Comparison of ENCODE assay signal across 17 cellular contexts in the genomic region with DNA sequence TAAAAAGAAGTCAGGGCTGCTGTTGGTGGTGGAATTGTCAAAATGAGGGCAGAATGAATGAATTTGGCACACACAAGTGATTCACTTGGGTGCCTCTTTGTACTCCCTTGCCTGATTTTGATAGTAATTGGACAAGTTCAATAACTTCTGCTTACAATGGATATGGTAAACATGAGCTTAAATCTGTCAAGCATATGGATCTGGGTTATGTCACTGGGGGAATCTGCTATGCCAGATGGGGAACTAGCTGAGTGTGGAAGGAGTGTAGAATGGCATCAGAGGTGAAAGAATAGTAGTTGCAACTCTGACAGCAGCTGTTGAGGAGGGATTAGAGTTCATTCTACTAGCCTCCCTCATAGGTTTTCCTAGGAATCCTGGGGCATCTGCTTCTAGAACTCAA.
DNase-seq lines count a peak whose midpoint lies in the region; ATAC-seq and TF ChIP-seq lines count a peak whose summit lies in the region.
"Had no signal": no experiment of that assay in that cellular context is flagged by ENCODE, and none has a peak within 500 bp of the region (broad histone marks: within the 10 kb centered on the region; RNA-seq: fewer than 3 reads in every experiment).

No MANE protein-coding gene starts in this region.

- no peaks in the 10 kb centered on the region for H3K36me3 ChIP-seq in BE2C
- H3K36me3 ChIP-seq in testis (ENCODE audit: low read depth, missing control alignments): no peaks in the 10 kb centered on the region

- peak; percentile 14 for DNase-seq in BE2C
- peak; percentile 83 for DNase-seq in DMS 273 treated with DMSO at 0.1 percent for 48 hours (lab: John Stamatoyannopoulos, UW)
- peak; percentile 37 for DNase-seq in NCI-H69 (lab: John Stamatoyannopoulos, UW)
- no peak for DNase-seq in glutamatergic neuron
- no peak for DNase-seq in testis
- no peak for DNase-seq in hippocampal formation (lab: John Stamatoyannopoulos, UW)
- DNase-seq: 8988T; C1 segment of cervical spinal cord; CD4-positive, CD25-positive, alpha-beta regulatory T cell; CD8-positive, alpha-beta memory T cell; COR-L47; DMS79 treated with DMSO at 0.1 percent for 48 hours; GF-D8; H9 had no signal

- no peaks in the 10 kb centered on the region for H3K27me3 ChIP-seq in BE2C
- H3K27me3 ChIP-seq in testis: no peaks in the 10 kb centered on the region

- H3K4me3 Mint-ChIP-seq in glutamatergic neuron (ENCODE audit: unreplicated experiment): no peak overlapping the region
- H3K4me3 Mint-ChIP-seq: B cell; CD4-positive, CD25-positive, alpha-beta regulatory T cell; CD8-positive, alpha-beta memory T cell; H9 had no signal

- no peak overlapping the region for H3K27ac ChIP-seq in testis
- H3K27ac ChIP-seq: HL-60 had no signal

- no peaks in the 10 kb centered on the region for H3K36me3 Mint-ChIP-seq in glutamatergic neuron (ENCODE audit: unreplicated experiment)
- H3K36me3 Mint-ChIP-seq: CD4-positive, CD25-positive, alpha-beta regulatory T cell; CD8-positive, alpha-beta memory T cell had no signal

- intact Hi-C loops in testis (cut with DNase I; ENCODE audit: low total_unique reads): no loop called here

- no peak overlapping the region for H3K4me3 ChIP-seq in BE2C (ENCODE audit: low read depth, low read length)
- H3K4me3 ChIP-seq in testis: no peak overlapping the region

- TF ChIP-seq CTCF in BE2C (IDR thresholded peaks at IDR 0.05; ENCODE audit: low read depth, low read length) (no peak), glutamatergic neuron (IDR thresholded peaks at IDR 0.05; ENCODE audit: partially characterized antibody, unreplicated experiment) (no peak), testis (IDR thresholded peaks at IDR 0.05) (no peak)

- H3K4me1 Mint-ChIP-seq in glutamatergic neuron (ENCODE audit: low read depth, unreplicated experiment): peaks cover 10% of the 10 kb centered on the region
- H3K4me1 Mint-ChIP-seq: B cell; CD4-positive, CD25-positive, alpha-beta regulatory T cell; CD8-positive, alpha-beta memory T cell; H9 had no signal

- TF ChIP-seq POLR2A in testis (IDR thresholded peaks at IDR 0.05): no peak

- no peaks in the 10 kb centered on the region for H3K9me3 ChIP-seq in BE2C
- H3K9me3 ChIP-seq in testis: no peaks in the 10 kb centered on the region

- peak overlapping the region; percentile 56 for H3K27ac Mint-ChIP-seq in glutamatergic neuron (ENCODE audit: unreplicated experiment)
- H3K27ac Mint-ChIP-seq: B cell; CD4-positive, CD25-positive, alpha-beta regulatory T cell; CD8-positive, alpha-beta memory T cell; H9 had no signal

- no peak for ATAC-seq in HG03442 (IDR thresholded peaks at IDR 0.05; ENCODE audit: unreplicated experiment)

- peaks cover 6% of the 10 kb centered on the region; the same call in 1 of the 2 replicates for H3K4me1 ChIP-seq in BE2C
- H3K4me1 ChIP-seq in testis: no peaks in the 10 kb centered on the region

- no peaks in the 10 kb centered on the region for H3K9me3 Mint-ChIP-seq in glutamatergic neuron (ENCODE audit: unreplicated experiment)
- H3K9me3 Mint-ChIP-seq: H9 had no signal

- peaks cover 3% of the 10 kb centered on the region for H3K27me3 Mint-ChIP-seq in glutamatergic neuron (ENCODE audit: unreplicated experiment)
- H3K27me3 Mint-ChIP-seq: B cell; CD4-positive, CD25-positive, alpha-beta regulatory T cell; CD8-positive, alpha-beta memory T cell had no signal

Comparison
In these comparisons a context has a peak if more than half of its experiments do, and no peak if none do; other contexts are left out.
1. DNase-seq: peak in BE2C (single experiment), DMS 273 treated with DMSO at 0.1 percent for 48 hours (single experiment) and NCI-H69 (single experiment); none in glutamatergic neuron (single experiment), testis (single experiment) and hippocampal formation (0 of 2).